In the genomic region with DNA sequence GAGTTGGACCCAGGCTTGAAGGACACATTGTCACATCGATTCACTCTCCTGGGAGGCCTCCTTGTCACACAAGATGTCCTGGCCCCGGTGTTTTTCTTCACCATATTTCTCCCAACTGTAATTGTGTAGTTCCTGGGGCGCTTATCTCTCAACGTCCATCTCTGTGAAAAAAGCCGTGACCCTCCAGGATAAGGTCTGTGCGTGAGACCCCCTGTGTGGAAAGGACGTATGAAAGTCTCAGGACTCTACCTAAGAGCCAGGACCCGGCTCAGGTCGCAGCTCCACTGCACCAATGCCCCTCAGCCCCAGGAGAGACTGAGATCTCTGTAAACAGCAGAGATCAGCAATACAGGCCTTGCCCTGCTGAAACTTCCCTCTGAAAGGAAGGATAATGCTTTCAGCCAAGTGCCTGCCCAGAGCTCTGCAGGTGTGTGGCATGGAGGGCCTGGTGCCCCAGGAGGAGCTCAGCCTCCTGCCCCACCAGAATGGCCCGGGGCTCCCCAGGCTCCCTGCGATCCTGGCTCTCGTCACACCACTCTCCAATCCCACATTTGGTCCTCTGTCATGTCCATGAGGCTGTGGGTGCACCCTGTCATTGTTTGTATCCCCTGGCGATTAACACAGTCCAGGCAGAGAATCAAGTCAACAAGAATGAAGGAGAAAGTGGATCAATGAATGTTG, we compare ENCODE assay signal across 10 cellular contexts.
DNase-seq lines count a peak whose midpoint lies in the region; TF ChIP-seq lines count a peak whose summit lies in the region.
"Had no signal": no experiment of that assay in that cellular context is flagged by ENCODE, and none has a peak within 500 bp of the region (broad histone marks: within the 10 kb centered on the region; RNA-seq: fewer than 3 reads in every experiment).

No MANE protein-coding gene starts in this region.

- no peak overlapping the region for H3K9ac ChIP-seq in neural progenitor cell

- no peak overlapping the region for H2AFZ ChIP-seq in neural progenitor cell (replicated peaks)

- peaks cover 3% of the 10 kb centered on the region for H3K27me3 ChIP-seq in effector memory CD4-positive, alpha-beta T cell (replicated peaks; ENCODE audit: control insufficient read depth, insufficient read depth, low read length, poor library complexity, severe bottlenecking)
- H3K27me3 ChIP-seq in neural progenitor cell = peaks cover 19% of the 10 kb centered on the region
- H3K27me3 ChIP-seq: pancreas had no signal

- H3K79me2 ChIP-seq in neural progenitor cell (ENCODE audit: low read depth) = no peaks in the 10 kb centered on the region

- peaks cover 5% of the 10 kb centered on the region for H3K4me1 ChIP-seq in effector memory CD4-positive, alpha-beta T cell (ENCODE audit: control insufficient read depth, insufficient read depth, low read length, poor library complexity, severe bottlenecking)
- H3K4me1 ChIP-seq in neural progenitor cell = no peaks in the 10 kb centered on the region
- H3K4me1 ChIP-seq: pancreas had no signal

- no peaks in the 10 kb centered on the region for H3F3A ChIP-seq in neural progenitor cell (ENCODE audit: low read depth)

- peaks cover 10 to 26% (median 12%) of the 10 kb centered on the region in 3 donors for H3K27me3 Mint-ChIP-seq in CD14-positive monocyte (ENCODE audit: low read depth in 3 of 3)
- peaks cover 23% of the 10 kb centered on the region for H3K27me3 Mint-ChIP-seq in neural progenitor cell (ENCODE audit: insufficient read depth, low read depth)

- H3K27ac Mint-ChIP-seq in CD14-positive monocyte (no peak overlapping the region), neural progenitor cell (no peak overlapping the region)
- H3K27ac Mint-ChIP-seq: activated B cell treated with CpG ODN at 0.5 μM for 24 hours had no signal

- no peaks in the 10 kb centered on the region for H3K36me3 ChIP-seq in effector memory CD4-positive, alpha-beta T cell (ENCODE audit: control insufficient read depth, insufficient read depth, low read length)
- H3K36me3 ChIP-seq in neural progenitor cell = no peaks in the 10 kb centered on the region
- H3K36me3 ChIP-seq: pancreas had no signal

- H3K4me3 Mint-ChIP-seq in CD14-positive monocyte (no peak overlapping the region), neural progenitor cell (peak overlapping the region; percentile 63)

- TF ChIP-seq CTCF in CD14-positive monocyte (IDR thresholded peaks at IDR 0.05) (peak; percentile 30), LNCAP (IDR thresholded peaks at IDR 0.05) (0 out of 2 replicates have a peak, but pooled peaks have one; percentile 16), neural progenitor cell (IDR thresholded peaks at IDR 0.05) (no peak)

- no peaks in the 10 kb centered on the region for H3K9me3 ChIP-seq in effector memory CD4-positive, alpha-beta T cell (ENCODE audit: control insufficient read depth, low read length)
- H3K9me3 ChIP-seq in neural progenitor cell (ENCODE audit: low read depth) = no peaks in the 10 kb centered on the region
- H3K9me3 ChIP-seq: pancreas had no signal

- H4K20me1 ChIP-seq in neural progenitor cell (ENCODE audit: low read depth) = no peaks in the 10 kb centered on the region

- DNase-seq in CD14-positive monocyte (ENCODE audit: low spot score) (no peak), neural progenitor cell (ENCODE audit: low spot score) (no peak), medulla oblongata (ENCODE audit: extremely low spot score) (no peak), SW480 (ENCODE audit: low spot score) (no peak)
- DNase-seq in effector memory CD4-positive, alpha-beta T cell = no peak
- no peak for DNase-seq in activated CD8-positive, alpha-beta memory T cell treated with anti-CD3 and anti-CD28 coated beads for 24 hours
- DNase-seq: aorta had no signal

- no peak overlapping the region for H3K4me2 ChIP-seq in neural progenitor cell

- H3K9me3 Mint-ChIP-seq in CD14-positive monocyte (peaks cover 0 to 4% (median 0%) of the 10 kb centered on the region in 7 donors), neural progenitor cell (no peaks in the 10 kb centered on the region)
- H3K9me3 Mint-ChIP-seq: activated B cell treated with CpG ODN at 0.5 μM for 24 hours had no signal

- H3K36me3 Mint-ChIP-seq in CD14-positive monocyte (no peaks in the 10 kb centered on the region), neural progenitor cell (no peaks in the 10 kb centered on the region)

- intact Hi-C loops in CD14-positive monocyte (cut with micrococcal nuclease) = no loop called here

- peak overlapping the region; percentile 66 for H3K4me3 ChIP-seq in effector memory CD4-positive, alpha-beta T cell (ENCODE audit: insufficient read depth, low read depth, low read length, poor library complexity, severe bottlenecking)
- no peak overlapping the region for H3K4me3 ChIP-seq in neural progenitor cell

- H3K4me1 Mint-ChIP-seq in CD14-positive monocyte (peaks cover 11% of the 10 kb centered on the region), neural progenitor cell (peaks cover 11% of the 10 kb centered on the region)

- H3K27ac ChIP-seq in effector memory CD4-positive, alpha-beta T cell (ENCODE audit: insufficient read depth, low read length, poor library complexity, severe bottlenecking) = no peak overlapping the region
- no peak overlapping the region for H3K27ac ChIP-seq in neural progenitor cell
